ENCODE assay signal across 35 cellular contexts in the genomic region with DNA sequence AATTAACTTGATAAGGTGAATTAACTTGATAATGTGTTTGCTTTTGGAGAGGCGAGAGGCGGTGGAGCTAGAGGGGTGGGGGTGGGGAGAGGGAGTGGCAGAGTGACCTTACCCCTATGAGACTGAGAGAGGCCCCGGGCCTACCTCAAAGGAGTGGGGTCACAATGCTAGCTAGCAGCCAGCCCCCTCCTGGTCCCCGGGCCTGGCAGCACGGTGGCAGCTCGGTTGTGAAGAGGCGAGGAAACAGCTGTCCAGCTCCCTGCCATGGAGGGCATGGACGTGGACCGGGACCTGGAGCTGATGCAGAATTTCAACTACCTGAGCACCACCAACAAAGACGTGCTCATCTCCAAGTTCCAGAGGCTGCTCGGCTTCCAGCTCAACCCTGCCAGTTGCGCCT.
"Had no signal": no experiment of that assay in that cellular context is flagged by ENCODE, and none has a peak within 500 bp of the region (broad histone marks: within the 10 kb centered on the region; RNA-seq: fewer than 3 reads in every experiment).

No MANE protein-coding gene starts in this region.

- H3K36me3 ChIP-seq: MG63 had no signal

- H3K4me3 ChIP-seq: MG63 had no signal

- H3K4me2 ChIP-seq: KMS-11 had no signal

- H3K9me3 ChIP-seq: MG63 had no signal

- DNase-seq: Karpas-422, Kasumi-1, KG1, MG63, MM.1S, MV-4-11, NCI-H1048, NCI-H1092, NCI-H1092 treated with DMSO at 0.1 percent for 48 hours, NCI-H1105, NCI-H1105 treated with DMSO at 0.1 percent for 48 hours, NCI-H1417, NCI-H1417 treated with DMSO at 0.1 percent for 48 hours, NCI-H1436, NCI-H1436 treated with DMSO at 0.1 percent for 48 hours, NCI-H146, NCI-H1694, NCI-H1694 treated with DMSO at 0.1 percent for 48 hours, NCI-H187, NCI-H187 treated with DMSO at 0.1 percent for 48 hours, NCI-H2029, NCI-H2029 treated with DMSO at 0.1 percent for 48 hours, NCI-H2081, NCI-H2081 treated with DMSO at 0.1 percent for 48 hours, NCI-H2107, NCI-H2171, NCI-H2171 treated with DMSO at 0.1 percent for 48 hours, NCI-H2227 treated with DMSO at 0.1 percent for 48 hours, NCI-H226, NCI-H345, NCI-H446, NCI-H446 treated with DMSO at 0.1 percent for 48 hours, NCI-H510A, NCI-H510A treated with DMSO at 0.1 percent for 48 hours had no signal

- H3K27ac ChIP-seq: KMS-11 had no signal

- H3K9ac ChIP-seq: KMS-11 had no signal

- H3K27me3 ChIP-seq: MG63 had no signal
